11 cellular contexts compared by ENCODE assay signal in the genomic region with DNA sequence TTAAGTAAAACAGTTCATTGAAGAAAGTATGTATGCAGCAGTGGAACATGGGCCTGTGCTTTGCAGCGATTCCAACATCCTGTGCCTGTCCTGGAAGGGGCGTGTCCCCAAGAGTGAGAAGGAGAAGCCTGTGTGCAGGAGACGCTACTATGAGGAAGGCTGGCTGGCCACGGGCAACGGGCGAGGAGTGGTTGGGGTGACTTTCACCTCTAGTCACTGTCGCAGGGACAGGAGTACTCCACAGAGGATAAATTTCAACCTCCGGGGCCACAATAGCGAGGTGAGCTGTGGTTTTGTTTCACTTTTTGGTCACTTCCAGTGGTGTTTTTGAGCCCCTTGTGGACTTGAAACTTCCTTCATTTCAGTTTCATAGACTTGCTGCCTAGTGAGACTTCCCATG. TPM values are rescaled to one million over a fixed set of nuclear protein-coding genes. Genes with fewer than 3 reads are reported as not detected.
DNase-seq lines count a peak whose midpoint lies in the region; ATAC-seq, FAIRE-seq and TF ChIP-seq lines count a peak whose summit lies in the region.
"Had no signal": no experiment of that assay in that cellular context is flagged by ENCODE, and none has a peak within 500 bp of the region (broad histone marks: within the 10 kb centered on the region; RNA-seq: fewer than 3 reads in every experiment).

No MANE protein-coding gene starts in this region.

- FAIRE-seq in GM12891 (lab: Jason Lieb, UNC): peak; percentile 77

- intact Hi-C loops in dendritic cell treated with granulocyte-macrophage colony-stimulating factor and Interleukin-4, amounts not matched to agents 40 ng/mL and 50 ng/mL, for 4 days (cut with micrococcal nuclease): no loop called here

- no peaks in the 10 kb centered on the region for H3K27me3 Mint-ChIP-seq in dendritic cell treated with granulocyte-macrophage colony-stimulating factor and Interleukin-4, amounts not matched to agents 40 ng/mL and 50 ng/mL, for 4 days
- H3K27me3 Mint-ChIP-seq: central memory CD8-positive, alpha-beta T cell had no signal

- peaks cover 37% of the 10 kb centered on the region for H3K4me1 Mint-ChIP-seq in dendritic cell treated with granulocyte-macrophage colony-stimulating factor and Interleukin-4, amounts not matched to agents 40 ng/mL and 50 ng/mL, for 4 days (ENCODE audit: low read depth)

- H3K4me3 Mint-ChIP-seq in dendritic cell treated with granulocyte-macrophage colony-stimulating factor and Interleukin-4, amounts not matched to agents 40 ng/mL and 50 ng/mL, for 4 days: peak overlapping the region; percentile 80
- H3K4me3 Mint-ChIP-seq: central memory CD8-positive, alpha-beta T cell had no signal

- peak; percentile 57 for ATAC-seq in GM21381 (IDR thresholded peaks at IDR 0.05; ENCODE audit: unreplicated experiment)
- ATAC-seq in HG03442 (IDR thresholded peaks at IDR 0.05; ENCODE audit: unreplicated experiment): peak; percentile 57

- DNase-seq in GM12891 (ENCODE audit: insufficient read length, low spot score) (peak; percentile 26), SK-N-DZ (ENCODE audit: low spot score) (no peak), NCI-H2081 (lab: John Stamatoyannopoulos, UW) (no peak), NCI-H2107 (lab: John Stamatoyannopoulos, UW) (no peak)
- no peak for DNase-seq in stimulated activated CD4-positive, alpha-beta T cell treated with anti-CD3 and anti-CD28 coated beads, Interleukin-4, amount 100 ng/mL, for 4 hours
- DNase-seq: activated CD8-positive, alpha-beta memory T cell treated with anti-CD3 and anti-CD28 coated beads, Interleukin-2, amount 50 U/mL, for 4 hours; NCI-H187 treated with DMSO at 0.1 percent for 48 hours had no signal

- H3K27ac Mint-ChIP-seq in dendritic cell treated with granulocyte-macrophage colony-stimulating factor and Interleukin-4, amounts not matched to agents 40 ng/mL and 50 ng/mL, for 4 days: peak overlapping the region; percentile 69

- TF ChIP-seq POLR2A in GM12891 (IDR thresholded peaks at IDR 0.05; ENCODE audit: low read depth, low read length): no peak

- H3K36me3 Mint-ChIP-seq in dendritic cell treated with granulocyte-macrophage colony-stimulating factor and Interleukin-4, amounts not matched to agents 40 ng/mL and 50 ng/mL, for 4 days (ENCODE audit: low read depth): peaks cover 37% of the 10 kb centered on the region

- no peaks in the 10 kb centered on the region for H3K9me3 Mint-ChIP-seq in dendritic cell treated with granulocyte-macrophage colony-stimulating factor and Interleukin-4, amounts not matched to agents 40 ng/mL and 50 ng/mL, for 4 days
- H3K9me3 Mint-ChIP-seq: central memory CD8-positive, alpha-beta T cell had no signal

TF ChIP-seq in GM12891, 5 proteins besides CTCF, POLR2A, EP300 and RAD21:
- TF ChIP-seq SPI1 (IDR thresholded peaks at IDR 0.05; ENCODE audit: low read depth, low read length) (no peak), POLR2AphosphoS5 (IDR thresholded peaks at IDR 0.05; ENCODE audit: low read depth, low read length) (no peak), PAX5 (IDR thresholded peaks at IDR 0.05; ENCODE audit: insufficient read depth, low read length, severe bottlenecking) (no peak)

RNA-seq across cellular contexts. Expression of gene TULP4, which starts 1.7 kb away (rescaled TPM):
- polyA plus RNA-seq in GM12891 (2012; ENCODE audit: low read depth, missing spikeins): 2.2 TPM
- polyA plus RNA-seq in SK-N-DZ (2014; cell fraction: cytosol; rRNA removed): 18.8 and 20.9 TPM in 2 replicates
- polyA plus RNA-seq in SK-N-DZ (2014; cell fraction: nucleus; rRNA removed): 9.8 and 20.4 TPM in 2 replicates
